ENCODE assay signal across 25 cellular contexts in the genomic region with DNA sequence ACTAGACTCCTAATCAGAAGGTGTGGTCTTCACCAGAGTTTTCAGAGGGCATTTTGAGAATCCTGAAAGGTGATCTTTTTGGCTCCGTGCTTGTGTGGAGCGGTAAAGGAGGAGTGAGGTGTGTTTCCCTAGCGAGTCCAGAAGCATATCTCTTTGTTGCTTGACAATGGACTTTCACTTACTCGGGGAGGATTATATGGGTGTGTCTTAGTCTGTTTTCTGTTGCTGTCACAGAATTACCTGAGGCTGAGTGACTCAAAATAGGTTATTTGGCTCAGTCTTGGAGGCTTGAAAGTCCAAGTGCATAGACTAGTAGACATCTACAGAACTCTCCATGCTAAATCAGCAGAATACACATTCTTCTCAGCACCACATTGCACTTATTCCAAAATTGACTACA. TPM values are rescaled to one million over a fixed set of nuclear protein-coding genes. Genes with fewer than 3 reads are reported as not detected.
"Had no signal": no experiment of that assay in that cellular context is flagged by ENCODE, and none has a peak within 500 bp of the region (broad histone marks: within the 10 kb centered on the region; RNA-seq: fewer than 3 reads in every experiment).

No MANE protein-coding gene starts in this region.

- ATAC-seq: HepG2, Panc1, PC-3 had no signal

- H3K9me3 ChIP-seq: SK-N-SH had no signal

- H3K9me2 ChIP-seq: SK-N-SH had no signal

- H3K9ac ChIP-seq: SK-N-SH had no signal

- DNase-seq: IMR-90, Karpas-422, KG1, MM.1S, NCI-H1092 treated with DMSO at 0.1 percent for 48 hours, NCI-H1436, NCI-H187, NCI-H2029, NCI-H2081 treated with DMSO at 0.1 percent for 48 hours, NCI-H2171, NCI-H226, NCI-H446, NCI-H510A, NCI-H524 treated with DMSO at 0.1 percent for 48 hours, NCI-H69, NCI-H774, PC-3, SHP77, SK-N-SH had no signal

- H3K4me2 ChIP-seq: SK-N-SH had no signal

- H3K27ac ChIP-seq: RWPE1 had no signal

RNA-seq across cellular contexts. Expression of gene AKR1C4, which starts 57.9 kb away (rescaled TPM):
- total RNA-seq: HT1080, IMR-90, M059J, PC-3, SK-MEL-5 had no signal
- polyA plus RNA-seq: IMR-90, SK-N-SH had no signal
